ENCODE assay signal across 9 cellular contexts in the genomic region with DNA sequence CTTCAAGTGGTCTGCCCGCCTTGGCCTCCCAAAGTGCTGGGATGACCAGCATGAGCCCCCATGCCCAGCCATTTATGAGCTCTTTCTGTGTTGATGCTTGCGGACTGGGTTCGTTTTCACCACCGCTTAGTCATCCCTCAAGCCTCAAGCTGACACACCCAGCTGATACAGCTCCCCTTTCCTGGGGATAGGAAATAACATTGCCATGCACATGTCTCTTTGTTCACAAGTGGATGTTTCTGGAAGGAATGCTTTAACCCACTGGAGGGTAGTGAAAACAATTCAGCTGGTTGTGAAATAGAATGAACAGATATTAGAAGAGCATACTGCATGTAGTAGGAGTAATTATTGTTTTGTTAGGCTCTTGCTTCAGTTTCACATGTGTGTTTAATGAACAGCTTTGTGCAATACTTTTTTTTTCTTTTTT. TPM values are rescaled to one million over a fixed set of nuclear protein-coding genes. Genes with fewer than 3 reads are reported as not detected.
DNase-seq lines count a peak whose midpoint lies in the region; ATAC-seq and FAIRE-seq lines count a peak whose summit lies in the region.
"Had no signal": no experiment of that assay in that cellular context is flagged by ENCODE, and none has a peak within 500 bp of the region (broad histone marks: within the 10 kb centered on the region; RNA-seq: fewer than 3 reads in every experiment).

No MANE protein-coding gene starts in this region.

- H3K4me3 Mint-ChIP-seq in stimulated activated memory B cell treated with anti-CD40 and anti-IgM and Interleukin-4, amounts not matched to agents 10 μg/mL and 1 μg/mL and 100 μg/mL, for 72 hours, result no peak overlapping the region
- H3K4me3 Mint-ChIP-seq: T-cell had no signal

- DNase-seq in COLO829 (ENCODE audit: low spot score), result peak; percentile 72
- DNase-seq in NOMO-1 treated with DMSO at 0.1 percent for 48 hours (lab: John Stamatoyannopoulos, UW; ENCODE audit: unreplicated experiment), result peak; percentile 98
- DNase-seq in dermis microvascular lymphatic vessel endothelial cell (ENCODE audit: low read depth in 2 of 2), result peak; percentile 50 to 92
- DNase-seq in non-pigmented ciliary epithelial cell (ENCODE audit: low read depth), result peak; percentile 95
- no peak for DNase-seq in frontal cortex (ENCODE audit: low spot score in 2 of 2)
- no peak for DNase-seq in activated CD8-positive, alpha-beta memory T cell treated with anti-CD3 and anti-CD28 coated beads, Interleukin-2, amount 50 U/mL, for 48 hours
- DNase-seq: T-cell had no signal

- peaks cover 39% of the 10 kb centered on the region for H3K27me3 Mint-ChIP-seq in stimulated activated memory B cell treated with anti-CD40 and anti-IgM and Interleukin-4, amounts not matched to agents 10 μg/mL and 1 μg/mL and 100 μg/mL, for 72 hours

- no peaks in the 10 kb centered on the region for H3K9me3 Mint-ChIP-seq in stimulated activated memory B cell treated with anti-CD40 and anti-IgM and Interleukin-4, amounts not matched to agents 10 μg/mL and 1 μg/mL and 100 μg/mL, for 72 hours
- H3K9me3 Mint-ChIP-seq: T-cell had no signal

- H3K4me1 Mint-ChIP-seq in stimulated activated memory B cell treated with anti-CD40 and anti-IgM and Interleukin-4, amounts not matched to agents 10 μg/mL and 1 μg/mL and 100 μg/mL, for 72 hours, result peaks cover 32% of the 10 kb centered on the region

- FAIRE-seq in frontal cortex (lab: Jason Lieb, UNC), result no peak

- no peak overlapping the region for H3K27ac Mint-ChIP-seq in stimulated activated memory B cell treated with anti-CD40 and anti-IgM and Interleukin-4, amounts not matched to agents 10 μg/mL and 1 μg/mL and 100 μg/mL, for 72 hours

- ATAC-seq in GM19452 (IDR thresholded peaks at IDR 0.05; ENCODE audit: unreplicated experiment), result no peak
- ATAC-seq in stimulated activated memory B cell treated with anti-CD40 and anti-IgM and Interleukin-4, amounts not matched to agents 10 μg/mL and 1 μg/mL and 100 μg/mL, for 72 hours, result no peak

- H3K36me3 Mint-ChIP-seq in stimulated activated memory B cell treated with anti-CD40 and anti-IgM and Interleukin-4, amounts not matched to agents 10 μg/mL and 1 μg/mL and 100 μg/mL, for 72 hours, result no peaks in the 10 kb centered on the region
- H3K36me3 Mint-ChIP-seq: T-cell had no signal

RNA-seq across cellular contexts. Expression of a gene that starts 8.5 kb away (rescaled TPM):
- total RNA-seq in dermis microvascular lymphatic vessel endothelial cell (0.90 and 1.0 TPM in 2 replicates), frontal cortex (0.41 TPM)

RNA-seq across cellular contexts. Expression of a gene that starts 10.2 kb away (rescaled TPM):
- total RNA-seq in dermis microvascular lymphatic vessel endothelial cell, result not detected in 2 replicates
- not detected for total RNA-seq in frontal cortex
- total RNA-seq: T-cell had no signal

RNA-seq across cellular contexts. Expression of a gene that starts 20.0 kb away (rescaled TPM):
- total RNA-seq in dermis microvascular lymphatic vessel endothelial cell (under 0.01 and 0.25 TPM in 2 replicates), frontal cortex (not detected)

Comparison
In these comparisons a context has a peak if more than half of its experiments do, and no peak if none do; other contexts are left out.
1. DNase-seq: peak in COLO829 (single experiment), NOMO-1 treated with DMSO at 0.1 percent for 48 hours (single experiment), dermis microvascular lymphatic vessel endothelial cell (2 of 2) and non-pigmented ciliary epithelial cell (single experiment); none in frontal cortex (0 of 2) and activated CD8-positive, alpha-beta memory T cell treated with anti-CD3 and anti-CD28 coated beads, Interleukin-2, amount 50 U/mL, for 48 hours (single experiment).